Comparison of ENCODE assay signal across 1 cellular context in the genomic region with DNA sequence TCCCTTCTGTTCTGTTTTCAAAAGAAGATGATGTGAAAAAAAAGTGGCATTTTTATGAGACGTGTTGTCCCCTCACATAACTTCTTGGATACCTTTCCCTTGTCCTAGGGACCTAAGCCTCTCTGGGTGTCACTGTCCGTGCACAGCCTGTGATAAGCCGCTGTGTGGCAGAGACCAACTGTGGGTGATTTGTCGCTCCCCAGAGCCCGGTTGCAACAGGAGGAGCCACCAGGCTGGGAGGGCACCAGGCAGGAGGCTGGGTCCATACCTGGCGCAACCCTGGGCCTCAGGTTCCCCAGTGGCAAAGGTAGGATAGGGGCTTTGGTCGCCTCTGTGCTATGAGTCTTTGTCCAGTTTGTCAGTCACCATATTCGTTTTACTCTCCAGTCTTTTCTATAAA.
TF ChIP-seq lines count a peak whose summit lies in the region.

No MANE protein-coding gene starts in this region.

TF ChIP-seq in WTC11, 78 proteins besides CTCF, POLR2A, EP300 and RAD21 (continued from another document):
- TF ChIP-seq ZNF532 (CRISPR knock-in tag; IDR thresholded peaks at IDR 0.05; ENCODE audit: borderline replicate concordance) (no peak), ZNF423 (CRISPR knock-in tag; IDR thresholded peaks at IDR 0.05) (no peak), USF1 (CRISPR knock-in tag; IDR thresholded peaks at IDR 0.05) (no peak), GRHL2 (CRISPR knock-in tag; IDR thresholded peaks at IDR 0.05; ENCODE audit: insufficient replicate concordance, severe bottlenecking) (no peak), ZBTB21 (CRISPR knock-in tag; IDR thresholded peaks at IDR 0.05; ENCODE audit: borderline replicate concordance) (no peak), ZNF138 (CRISPR knock-in tag; conservative IDR thresholded peaks at IDR 0.05) (no peak), ZNF232 (CRISPR knock-in tag; IDR thresholded peaks at IDR 0.05) (no peak)
- TF ChIP-seq, protein P1, sequence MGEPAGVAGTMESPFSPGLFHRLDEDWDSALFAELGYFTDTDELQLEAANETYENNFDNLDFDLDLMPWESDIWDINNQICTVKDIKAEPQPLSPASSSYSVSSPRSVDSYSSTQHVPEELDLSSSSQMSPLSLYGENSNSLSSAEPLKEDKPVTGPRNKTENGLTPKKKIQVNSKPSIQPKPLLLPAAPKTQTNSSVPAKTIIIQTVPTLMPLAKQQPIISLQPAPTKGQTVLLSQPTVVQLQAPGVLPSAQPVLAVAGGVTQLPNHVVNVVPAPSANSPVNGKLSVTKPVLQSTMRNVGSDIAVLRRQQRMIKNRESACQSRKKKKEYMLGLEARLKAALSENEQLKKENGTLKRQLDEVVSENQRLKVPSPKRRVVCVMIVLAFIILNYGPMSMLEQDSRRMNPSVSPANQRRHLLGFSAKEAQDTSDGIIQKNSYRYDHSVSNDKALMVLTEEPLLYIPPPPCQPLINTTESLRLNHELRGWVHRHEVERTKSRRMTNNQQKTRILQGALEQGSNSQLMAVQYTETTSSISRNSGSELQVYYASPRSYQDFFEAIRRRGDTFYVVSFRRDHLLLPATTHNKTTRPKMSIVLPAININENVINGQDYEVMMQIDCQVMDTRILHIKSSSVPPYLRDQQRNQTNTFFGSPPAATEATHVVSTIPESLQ (CRISPR knock-in tag; IDR thresholded peaks at IDR 0.05): no peak
TF ChIP-seq in WTC11: peak in this region for 0.
